ENCODE assay signal across 1 cellular context in the genomic region with DNA sequence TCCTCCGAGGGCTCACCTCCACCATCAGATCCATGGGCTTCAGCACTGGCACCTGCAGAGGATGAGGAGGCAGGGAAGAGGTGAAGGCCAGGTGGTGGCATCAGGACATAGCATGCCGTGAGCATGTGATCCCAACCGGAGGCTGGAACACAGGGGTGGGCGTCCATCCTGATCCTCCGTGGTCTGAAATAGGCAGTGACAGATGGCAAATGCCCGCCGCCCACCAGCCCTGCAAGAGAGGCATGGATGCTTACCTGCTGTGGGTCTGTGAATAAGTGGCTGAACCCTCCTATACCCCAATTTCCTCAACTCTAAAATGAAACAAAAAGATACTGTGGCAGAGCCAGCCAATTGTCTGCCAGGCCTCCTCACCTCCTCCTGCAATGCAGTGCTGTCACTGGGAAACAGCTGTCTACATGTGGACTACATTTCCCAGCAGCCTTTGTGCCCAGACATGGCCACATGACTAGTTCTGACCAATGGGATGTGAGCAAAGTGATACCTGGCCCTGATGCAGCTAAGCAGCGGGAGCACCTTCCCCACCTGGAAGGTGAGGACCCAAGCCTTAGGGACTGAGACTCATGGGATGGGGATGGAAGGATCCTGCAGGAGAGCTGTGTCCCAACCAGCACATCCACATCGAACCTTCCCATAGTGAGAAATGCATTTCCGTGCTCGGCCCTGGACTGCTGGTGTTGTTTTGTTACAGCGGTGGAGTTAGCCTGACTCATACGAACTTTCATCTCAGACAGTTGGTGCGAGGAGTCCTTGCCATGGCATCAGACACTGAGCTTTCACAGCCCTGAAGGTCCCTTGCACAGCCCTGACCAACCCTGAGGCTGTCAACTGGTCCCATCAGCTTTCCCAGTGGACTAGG.
TF ChIP-seq lines count a peak whose summit lies in the region.

No MANE protein-coding gene starts in this region.

TF ChIP-seq in WTC11, 78 proteins besides CTCF, POLR2A, EP300 and RAD21 (continued from another document):
- TF ChIP-seq, protein P1, sequence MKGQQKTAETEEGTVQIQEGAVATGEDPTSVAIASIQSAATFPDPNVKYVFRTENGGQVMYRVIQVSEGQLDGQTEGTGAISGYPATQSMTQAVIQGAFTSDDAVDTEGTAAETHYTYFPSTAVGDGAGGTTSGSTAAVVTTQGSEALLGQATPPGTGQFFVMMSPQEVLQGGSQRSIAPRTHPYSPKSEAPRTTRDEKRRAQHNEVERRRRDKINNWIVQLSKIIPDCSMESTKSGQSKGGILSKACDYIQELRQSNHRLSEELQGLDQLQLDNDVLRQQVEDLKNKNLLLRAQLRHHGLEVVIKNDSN (CRISPR knock-in tag; IDR thresholded peaks at IDR 0.05) = peak; percentile 97
- TF ChIP-seq NR2C2 (CRISPR knock-in tag; IDR thresholded peaks at IDR 0.05) (no peak), RORB (CRISPR knock-in tag; IDR thresholded peaks at IDR 0.05) (no peak), MXD4 (CRISPR knock-in tag; IDR thresholded peaks at IDR 0.05; ENCODE audit: borderline replicate concordance) (no peak), IRF2 (CRISPR knock-in tag; IDR thresholded peaks at IDR 0.05; ENCODE audit: borderline replicate concordance, low read depth) (no peak), ELF4 (CRISPR knock-in tag; IDR thresholded peaks at IDR 0.05; ENCODE audit: low read depth) (no peak), ETV6 (CRISPR knock-in tag; IDR thresholded peaks at IDR 0.05) (no peak), FOXJ3 (CRISPR knock-in tag; IDR thresholded peaks at IDR 0.05; ENCODE audit: borderline replicate concordance) (no peak), NFYB (CRISPR knock-in tag; conservative IDR thresholded peaks at IDR 0.05; ENCODE audit: low read depth) (peak; percentile 71), SOX15 (CRISPR knock-in tag; IDR thresholded peaks at IDR 0.05) (no peak), AFF4 (CRISPR knock-in tag; IDR thresholded peaks at IDR 0.05; ENCODE audit: borderline replicate concordance) (no peak), ZNF416 (CRISPR knock-in tag; IDR thresholded peaks at IDR 0.05) (no peak), E2F1 (CRISPR knock-in tag; IDR thresholded peaks at IDR 0.05) (no peak), GTF2I (CRISPR knock-in tag; conservative IDR thresholded peaks at IDR 0.05) (no peak), ZNF232 (CRISPR knock-in tag; IDR thresholded peaks at IDR 0.05) (no peak)
- TF ChIP-seq, protein P2, sequence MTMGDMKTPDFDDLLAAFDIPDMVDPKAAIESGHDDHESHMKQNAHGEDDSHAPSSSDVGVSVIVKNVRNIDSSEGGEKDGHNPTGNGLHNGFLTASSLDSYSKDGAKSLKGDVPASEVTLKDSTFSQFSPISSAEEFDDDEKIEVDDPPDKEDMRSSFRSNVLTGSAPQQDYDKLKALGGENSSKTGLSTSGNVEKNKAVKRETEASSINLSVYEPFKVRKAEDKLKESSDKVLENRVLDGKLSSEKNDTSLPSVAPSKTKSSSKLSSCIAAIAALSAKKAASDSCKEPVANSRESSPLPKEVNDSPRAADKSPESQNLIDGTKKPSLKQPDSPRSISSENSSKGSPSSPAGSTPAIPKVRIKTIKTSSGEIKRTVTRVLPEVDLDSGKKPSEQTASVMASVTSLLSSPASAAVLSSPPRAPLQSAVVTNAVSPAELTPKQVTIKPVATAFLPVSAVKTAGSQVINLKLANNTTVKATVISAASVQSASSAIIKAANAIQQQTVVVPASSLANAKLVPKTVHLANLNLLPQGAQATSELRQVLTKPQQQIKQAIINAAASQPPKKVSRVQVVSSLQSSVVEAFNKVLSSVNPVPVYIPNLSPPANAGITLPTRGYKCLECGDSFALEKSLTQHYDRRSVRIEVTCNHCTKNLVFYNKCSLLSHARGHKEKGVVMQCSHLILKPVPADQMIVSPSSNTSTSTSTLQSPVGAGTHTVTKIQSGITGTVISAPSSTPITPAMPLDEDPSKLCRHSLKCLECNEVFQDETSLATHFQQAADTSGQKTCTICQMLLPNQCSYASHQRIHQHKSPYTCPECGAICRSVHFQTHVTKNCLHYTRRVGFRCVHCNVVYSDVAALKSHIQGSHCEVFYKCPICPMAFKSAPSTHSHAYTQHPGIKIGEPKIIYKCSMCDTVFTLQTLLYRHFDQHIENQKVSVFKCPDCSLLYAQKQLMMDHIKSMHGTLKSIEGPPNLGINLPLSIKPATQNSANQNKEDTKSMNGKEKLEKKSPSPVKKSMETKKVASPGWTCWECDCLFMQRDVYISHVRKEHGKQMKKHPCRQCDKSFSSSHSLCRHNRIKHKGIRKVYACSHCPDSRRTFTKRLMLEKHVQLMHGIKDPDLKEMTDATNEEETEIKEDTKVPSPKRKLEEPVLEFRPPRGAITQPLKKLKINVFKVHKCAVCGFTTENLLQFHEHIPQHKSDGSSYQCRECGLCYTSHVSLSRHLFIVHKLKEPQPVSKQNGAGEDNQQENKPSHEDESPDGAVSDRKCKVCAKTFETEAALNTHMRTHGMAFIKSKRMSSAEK (CRISPR knock-in tag; IDR thresholded peaks at IDR 0.05; ENCODE audit: borderline replicate concordance) = no peak
- TF ChIP-seq, protein P3, sequence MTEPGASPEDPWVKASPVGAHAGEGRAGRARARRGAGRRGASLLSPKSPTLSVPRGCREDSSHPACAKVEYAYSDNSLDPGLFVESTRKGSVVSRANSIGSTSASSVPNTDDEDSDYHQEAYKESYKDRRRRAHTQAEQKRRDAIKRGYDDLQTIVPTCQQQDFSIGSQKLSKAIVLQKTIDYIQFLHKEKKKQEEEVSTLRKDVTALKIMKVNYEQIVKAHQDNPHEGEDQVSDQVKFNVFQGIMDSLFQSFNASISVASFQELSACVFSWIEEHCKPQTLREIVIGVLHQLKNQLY (CRISPR knock-in tag; IDR thresholded peaks at IDR 0.05) = no peak
- TF ChIP-seq, protein P4, sequence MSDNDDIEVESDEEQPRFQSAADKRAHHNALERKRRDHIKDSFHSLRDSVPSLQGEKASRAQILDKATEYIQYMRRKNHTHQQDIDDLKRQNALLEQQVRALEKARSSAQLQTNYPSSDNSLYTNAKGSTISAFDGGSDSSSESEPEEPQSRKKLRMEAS (CRISPR knock-in tag; IDR thresholded peaks at IDR 0.05) = no peak
- TF ChIP-seq, protein P5, sequence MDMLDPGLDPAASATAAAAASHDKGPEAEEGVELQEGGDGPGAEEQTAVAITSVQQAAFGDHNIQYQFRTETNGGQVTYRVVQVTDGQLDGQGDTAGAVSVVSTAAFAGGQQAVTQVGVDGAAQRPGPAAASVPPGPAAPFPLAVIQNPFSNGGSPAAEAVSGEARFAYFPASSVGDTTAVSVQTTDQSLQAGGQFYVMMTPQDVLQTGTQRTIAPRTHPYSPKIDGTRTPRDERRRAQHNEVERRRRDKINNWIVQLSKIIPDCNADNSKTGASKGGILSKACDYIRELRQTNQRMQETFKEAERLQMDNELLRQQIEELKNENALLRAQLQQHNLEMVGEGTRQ (CRISPR knock-in tag; IDR thresholded peaks at IDR 0.05) = peak; percentile 97
